ENCODE assay signal across 8 cellular contexts in the genomic region with DNA sequence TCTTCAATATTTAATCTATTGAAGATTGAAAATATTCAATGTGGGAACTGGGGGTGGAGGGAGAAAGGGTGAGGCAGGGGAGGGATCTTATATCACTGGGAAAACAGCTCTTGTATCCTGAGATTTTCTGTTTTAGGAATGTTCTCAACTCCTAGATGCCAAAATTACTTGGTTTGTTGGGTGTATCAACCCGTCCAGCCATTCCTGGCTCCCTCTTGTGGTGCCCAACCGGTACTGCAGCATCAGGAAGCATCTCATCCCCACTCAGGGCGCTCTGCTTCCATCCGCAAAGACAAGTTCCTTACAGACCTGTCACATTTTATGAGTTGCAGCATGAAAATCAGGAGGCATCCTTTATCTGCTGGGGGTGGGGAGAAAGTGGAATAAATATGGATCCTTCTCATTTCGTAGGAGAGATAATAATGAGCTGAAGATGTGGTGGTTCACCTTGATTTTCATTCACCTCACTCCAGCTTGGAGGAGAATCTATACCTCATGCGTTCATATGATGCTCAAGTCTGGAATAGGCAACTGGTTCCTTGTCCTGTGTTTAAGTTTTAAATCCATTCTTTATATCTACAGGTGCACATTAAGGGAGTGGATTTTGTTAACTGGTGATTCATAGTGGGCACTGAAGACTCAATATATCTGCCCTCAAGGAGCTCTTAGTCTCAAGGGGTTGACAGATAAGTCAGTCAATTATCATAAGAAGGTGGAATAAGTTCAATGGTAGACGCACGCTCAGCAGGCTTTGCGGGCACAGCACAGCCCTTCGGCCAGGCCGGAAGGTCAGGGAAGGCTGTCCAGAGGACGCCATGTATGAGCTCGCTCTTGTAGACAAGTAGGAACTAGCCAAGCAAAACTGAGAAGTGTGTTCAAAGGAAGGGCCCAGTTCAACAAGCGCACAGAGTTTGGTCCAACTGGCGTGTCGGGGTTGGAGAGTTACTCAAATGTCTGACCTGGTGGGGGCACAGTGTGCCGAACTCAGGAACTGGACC.
DNase-seq lines count a peak whose midpoint lies in the region; ATAC-seq, FAIRE-seq and TF ChIP-seq lines count a peak whose summit lies in the region.

No MANE protein-coding gene starts in this region.

- TF ChIP-seq RAD21 in A549 (conservative IDR thresholded peaks at IDR 0.05 in 1 of 2, IDR thresholded peaks at IDR 0.05 in 1 of 2), result peak; percentile 64 to 70

- H3K9me3 ChIP-seq in A549 (no peaks in the 10 kb centered on the region), RWPE2 (ENCODE audit: severe bottlenecking) (no peaks in the 10 kb centered on the region), upper lobe of right lung (no peaks in the 10 kb centered on the region)

- H3K27me3 ChIP-seq in RWPE2 (ENCODE audit: insufficient read depth, poor library complexity, severe bottlenecking) (no peaks in the 10 kb centered on the region), upper lobe of right lung (no peaks in the 10 kb centered on the region)

- DNase-seq in A549 (ENCODE audit: low read depth in 1 of 2, low spot score in 1 of 2) (peak; percentile 57 to 77), RWPE2 (ENCODE audit: low spot score) (no peak), glomerular visceral epithelial cell (ENCODE audit: extremely low spot score) (peak; percentile 32), pons (ENCODE audit: low spot score) (peak; percentile 77), upper lobe of right lung (peak; percentile 79)
- DNase-seq in activated naive CD4-positive, alpha-beta T cell (lab: John Stamatoyannopoulos, UW), result peak; percentile 17 to 53 (median 45)

- POLR2A ChIA-PET in A549 (lab: Yijun Ruan, JAX), result no interaction called here

- CTCF ChIA-PET in A549 (lab: Yijun Ruan, JAX), result interaction anchor here (0.5 to 3.6 kb wide), 45 partner anchors 10 to 467 kb away, joined by 3 to 44 read pairs (median 4); a partner anchor contains a TSS

- TF ChIP-seq POLR2A in A549 (IDR thresholded peaks at IDR 0.05; ENCODE audit: low read length), result no peak

- TF ChIP-seq CTCF in A549 (IDR thresholded peaks at IDR 0.05) (peak; percentile 88), GM12874 (IDR thresholded peaks at IDR 0.05; ENCODE audit: insufficient read depth, low read depth, low read length) (peak; percentile 85), RWPE2 (IDR thresholded peaks at IDR 0.05; ENCODE audit: poor library complexity, severe bottlenecking) (peak; percentile 89), upper lobe of right lung (IDR thresholded peaks at IDR 0.05) (peak; percentile 97)

- FAIRE-seq in A549 (lab: Jason Lieb, UNC), result peak; percentile 90

- intact Hi-C loops in upper lobe of right lung (cut with DNase I), result no loop called here

- 72% methylated on average over 17 of the region's 17 CpGs for WGBS in A549 (ENCODE audit: missing lambda C conversion rate)

- ATAC-seq in A549 (peak; percentile 86 to 95), HG03280 (IDR thresholded peaks at IDR 0.05; ENCODE audit: unreplicated experiment) (peak; percentile 69), RWPE2 (ENCODE audit: low read depth) (peak; percentile 58; the same call in 1 of the 3 replicates), upper lobe of right lung (peak; percentile 91)

- no peak for TF ChIP-seq EP300 in A549 (IDR thresholded peaks at IDR 0.05)

- H3K4me1 ChIP-seq in A549 (no peaks in the 10 kb centered on the region), RWPE2 (ENCODE audit: insufficient read depth, poor library complexity, severe bottlenecking) (no peaks in the 10 kb centered on the region), upper lobe of right lung (no peaks in the 10 kb centered on the region)

- H3K4me3 ChIP-seq in A549 (no peak overlapping the region), RWPE2 (ENCODE audit: severe bottlenecking) (no peak overlapping the region), upper lobe of right lung (no peak overlapping the region)

- no peak overlapping the region for H3K4me2 ChIP-seq in A549

- no peaks in the 10 kb centered on the region for H3K36me3 ChIP-seq in RWPE2 (ENCODE audit: low read depth)
- no peaks in the 10 kb centered on the region for H3K36me3 ChIP-seq in upper lobe of right lung

- H3K27ac ChIP-seq in A549, result no peak overlapping the region
- no peak overlapping the region for H3K27ac ChIP-seq in RWPE2 (ENCODE audit: poor library complexity, severe bottlenecking)
- no peak overlapping the region for H3K27ac ChIP-seq in upper lobe of right lung

TF ChIP-seq in A549, 52 proteins besides CTCF, POLR2A, EP300 and RAD21:
- TF ChIP-seq SMC3 (IDR thresholded peaks at IDR 0.05) (peak; percentile 86), EHMT2 (IDR thresholded peaks at IDR 0.05; ENCODE audit: low read depth) (no peak)
TF ChIP-seq in A549: peak in this region for 1.
